In the genomic region with DNA sequence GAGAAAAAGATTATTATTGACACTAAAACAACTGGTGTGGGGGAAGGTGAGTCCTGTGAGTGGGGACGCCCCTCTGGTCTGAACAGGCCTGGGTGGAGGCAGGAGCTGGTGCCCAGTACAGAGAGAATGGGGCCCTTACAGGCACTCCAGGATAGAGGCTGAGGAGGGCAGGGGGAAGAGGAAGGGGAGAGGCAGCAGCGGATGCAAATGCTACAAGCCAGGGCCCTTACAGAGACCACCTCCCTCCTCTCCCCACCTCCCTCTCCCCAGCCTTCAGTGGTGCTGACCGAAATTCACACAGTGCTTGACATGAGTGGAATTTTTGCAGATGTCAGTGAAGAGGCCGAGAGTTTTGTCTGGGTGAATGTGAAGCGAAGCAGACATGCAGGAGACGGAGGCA, we compare ENCODE assay signal across 22 cellular contexts. TPM values are rescaled to one million over a fixed set of nuclear protein-coding genes. Genes with fewer than 3 reads are reported as not detected.
DNase-seq lines count a peak whose midpoint lies in the region; ATAC-seq and TF ChIP-seq lines count a peak whose summit lies in the region.
"Had no signal": no experiment of that assay in that cellular context is flagged by ENCODE, and none has a peak within 500 bp of the region (broad histone marks: within the 10 kb centered on the region; RNA-seq: fewer than 3 reads in every experiment).

No MANE protein-coding gene starts in this region.

- CTCF ChIA-PET in CD4-positive, alpha-beta T cell (lab: Charles Lee): no interaction called here
- CTCF ChIA-PET in Panc1 (lab: Charles Lee): no interaction called here
- CTCF ChIA-PET in RWPE1 (lab: Yijun Ruan, JAX): no interaction called here

- no peaks in the 10 kb centered on the region for H3K9me3 ChIP-seq in CD4-positive, alpha-beta T cell (ENCODE audit: control insufficient read depth, low read length)
- no peaks in the 10 kb centered on the region for H3K9me3 ChIP-seq in Panc1 (ENCODE audit: control insufficient read depth, insufficient read depth, low read depth, low read length)
- H3K9me3 ChIP-seq: heart left ventricle had no signal

- no peaks in the 10 kb centered on the region for H3K36me3 ChIP-seq in Panc1 (ENCODE audit: control insufficient read depth, insufficient read depth, low read length)
- H3K36me3 ChIP-seq: heart left ventricle had no signal

- intact Hi-C loops in CD4-positive, alpha-beta T cell (cut with DNase I, micrococcal nuclease): loop anchor here (5.0 kb wide), 2 partner anchors 318 to 333 kb away; no protein-coding TSS in a partner anchor
- intact Hi-C loops in Panc1 (cut with micrococcal nuclease; ENCODE audit: unreplicated experiment): no loop called here

- H3K9me3 Mint-ChIP-seq in CD4-positive, alpha-beta T cell: no peaks in the 10 kb centered on the region
- H3K9me3 Mint-ChIP-seq in progenitor cell of endocrine pancreas (ENCODE audit: low read depth): no peaks in the 10 kb centered on the region
- H3K9me3 Mint-ChIP-seq: activated naive CD4-positive, alpha-beta T cell treated with anti-CD3 and anti-CD28 coated beads, Interleukin-2, amount 10 ng/mL, durations not matched to agents 7 days and 5 days had no signal

- H3K4me1 Mint-ChIP-seq in CD4-positive, alpha-beta T cell (ENCODE audit: low read depth): peaks cover 24% of the 10 kb centered on the region
- peaks cover 46% of the 10 kb centered on the region for H3K4me1 Mint-ChIP-seq in progenitor cell of endocrine pancreas (ENCODE audit: low read depth)

- DNase-seq in CD4-positive, alpha-beta T cell: no peak
- DNase-seq in Panc1 (ENCODE audit: low read depth, low spot score): no peak
- peak; percentile 72 for DNase-seq in mesenteric fat pad (ENCODE audit: low spot score)
- DNase-seq in progenitor cell of endocrine pancreas (ENCODE audit: low spot score, unreplicated experiment): no peak
- DNase-seq in H4 (ENCODE audit: low spot score): no peak
- no peak for DNase-seq in RWPE1 (ENCODE audit: low spot score)
- DNase-seq: activated CD4-positive, alpha-beta T cell treated with anti-CD3 and anti-CD28 coated beads, Interleukin-2, amount 50 U/mL, for 4 hours; activated T-cell treated with anti-CD3 and anti-CD28 coated beads, Interleukin-2, amount 50 U/mL, for 1 hour; GM23248; NCI-H1092 treated with DMSO at 0.1 percent for 48 hours; NCI-H2081; NCI-H524 treated with DMSO at 0.1 percent for 48 hours; retina; stimulated activated CD8-positive, alpha-beta memory T cell treated with anti-CD3 and anti-CD28 coated beads, Interleukin-4, amount 100 ng/mL, for 48 hours; substantia nigra had no signal

- no TSS peak for BruUV-seq in Panc1 (replicated peaks; lab: Mats Ljungman, UMichigan)

- peak overlapping the region; percentile 65 for H3K27ac Mint-ChIP-seq in CD4-positive, alpha-beta T cell
- H3K27ac Mint-ChIP-seq in progenitor cell of endocrine pancreas: peak overlapping the region; percentile 8

- no peaks in the 10 kb centered on the region for H3K27me3 ChIP-seq in CD4-positive, alpha-beta T cell (ENCODE audit: control insufficient read depth, insufficient read depth, low read length)
- no peaks in the 10 kb centered on the region for H3K27me3 ChIP-seq in Panc1 (ENCODE audit: control insufficient read depth, insufficient read depth, low read length)

- H3K27ac ChIP-seq in CD4-positive, alpha-beta T cell (ENCODE audit: low read depth, low read length): no peak overlapping the region
- peak overlapping the region; percentile 17; the same call in 1 of the 2 replicates for H3K27ac ChIP-seq in Panc1 (ENCODE audit: low read length)
- H3K27ac ChIP-seq in RWPE1: no peak overlapping the region
- H3K27ac ChIP-seq: GM23248, heart left ventricle had no signal

- H3K27me3 Mint-ChIP-seq in CD4-positive, alpha-beta T cell: peaks cover 4% of the 10 kb centered on the region
- H3K27me3 Mint-ChIP-seq in progenitor cell of endocrine pancreas: peaks cover 5% of the 10 kb centered on the region

- POLR2A ChIA-PET in CD4-positive, alpha-beta T cell (lab: Charles Lee): no interaction called here
- POLR2A ChIA-PET in Panc1 (lab: Charles Lee) (no interaction called here), RWPE1 (lab: Yijun Ruan, JAX; ENCODE audit: low non-redundant PET) (no interaction called here)

- no peak overlapping the region for H3K4me3 Mint-ChIP-seq in CD4-positive, alpha-beta T cell
- no peak overlapping the region for H3K4me3 Mint-ChIP-seq in progenitor cell of endocrine pancreas (ENCODE audit: low read depth)
- H3K4me3 Mint-ChIP-seq: activated naive CD4-positive, alpha-beta T cell treated with anti-CD3 and anti-CD28 coated beads, Interleukin-2, amount 10 ng/mL, durations not matched to agents 7 days and 5 days had no signal

- no peak for ATAC-seq in CD4-positive, alpha-beta T cell (ENCODE audit: poor library complexity)
- ATAC-seq in Panc1: no peak
- ATAC-seq in GM18867 (IDR thresholded peaks at IDR 0.05; ENCODE audit: unreplicated experiment): no peak
- ATAC-seq: heart left ventricle had no signal

- no peaks in the 10 kb centered on the region for H3K36me3 Mint-ChIP-seq in CD4-positive, alpha-beta T cell (ENCODE audit: low read depth)
- no peaks in the 10 kb centered on the region for H3K36me3 Mint-ChIP-seq in progenitor cell of endocrine pancreas (ENCODE audit: insufficient read depth)
- H3K36me3 Mint-ChIP-seq: activated naive CD4-positive, alpha-beta T cell treated with anti-CD3 and anti-CD28 coated beads, Interleukin-2, amount 10 ng/mL, durations not matched to agents 7 days and 5 days had no signal

- peaks cover 13% of the 10 kb centered on the region for H3K4me1 ChIP-seq in Panc1 (ENCODE audit: control insufficient read depth, insufficient read depth, low read length)

- in situ Hi-C loops in Panc1 (cut with HindIII; ENCODE audit: low pct_unique_long_range_greater_than_20kb, low sequenced_read_pairs): no loop called here

- no peak for TF ChIP-seq CTCF in CD4-positive, alpha-beta T cell (IDR thresholded peaks at IDR 0.05)
- no peak for TF ChIP-seq CTCF in Panc1 (IDR thresholded peaks at IDR 0.05)
- no peak for TF ChIP-seq CTCF in progenitor cell of endocrine pancreas (IDR thresholded peaks at IDR 0.05; ENCODE audit: unreplicated experiment)
- TF ChIP-seq CTCF in RWPE1 (conservative IDR thresholded peaks at IDR 0.05; ENCODE audit: low read depth): no peak

- no peak overlapping the region for H3K4me3 ChIP-seq in Panc1 (ENCODE audit: low read depth in 2 of 2, low read length in 2 of 2)
- H3K4me3 ChIP-seq: GM23248, heart left ventricle had no signal

RNA-seq across cellular contexts. Expression of a gene that starts 32.0 kb away (rescaled TPM):
- not detected for total RNA-seq in CD4-positive, alpha-beta T cell
- 0.33 TPM for total RNA-seq in Panc1 (2021; ENCODE audit: unreplicated experiment)
- not detected for polyA plus RNA-seq in Panc1 (2012; ENCODE audit: insufficient read length)
- not detected for total RNA-seq in mesenteric fat pad
- total RNA-seq in progenitor cell of endocrine pancreas: not detected in 2 replicates
- total RNA-seq in H4 (2014; rRNA removed; shearing (Covaris generic)): not detected in 2 replicates
- total RNA-seq: GM23248, heart left ventricle, HT-29, LHCN-M2, lower leg skin had no signal
- polyA plus RNA-seq: GM23248, heart left ventricle, neural cell had no signal
